21 cellular contexts compared by ENCODE assay signal in the genomic region with DNA sequence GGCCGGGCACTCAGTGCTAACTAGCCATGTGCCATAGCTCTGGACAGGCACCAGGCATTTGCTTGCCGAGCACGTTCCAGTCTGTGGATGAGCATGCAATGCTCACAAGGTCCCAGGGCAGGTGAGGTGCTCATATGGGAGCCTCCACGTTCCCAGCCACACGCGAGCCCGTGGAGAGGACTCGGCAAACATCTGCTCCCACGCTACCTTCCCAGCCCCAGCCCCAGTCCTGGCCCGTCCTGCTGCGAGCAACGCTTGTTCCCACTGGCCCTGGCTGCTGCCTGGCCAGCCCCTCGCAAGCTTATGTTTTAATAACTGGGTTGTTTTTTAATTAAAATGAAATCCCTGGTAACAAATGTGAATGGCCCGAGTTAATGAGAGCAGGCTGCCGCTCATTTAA.
"Had no signal": no experiment of that assay in that cellular context is flagged by ENCODE, and none has a peak within 500 bp of the region (broad histone marks: within the 10 kb centered on the region; RNA-seq: fewer than 3 reads in every experiment).

No MANE protein-coding gene starts in this region.

- DNase-seq: activated CD4-positive, alpha-beta memory T cell treated with anti-CD3 and anti-CD28 coated beads, Interleukin-2, amount 10 ng/mL, durations not matched to agents 7 days and 5 days; activated CD4-positive, alpha-beta T cell treated with anti-CD3 and anti-CD28 coated beads, Interleukin-2, amount 10 ng/mL, durations not matched to agents 7 days and 5 days; activated CD4-positive, CD25-positive, alpha-beta regulatory T cell; activated CD8-positive, alpha-beta memory T cell treated with anti-CD3 and anti-CD28 coated beads, Interleukin-2, amount 50 U/mL, for 48 hours; activated gamma-delta T cell treated with Interleukin-2 at 50 U/mL for 16 hours; activated T-cell treated with anti-CD3 and anti-CD28 coated beads, Interleukin-2, amount 50 U/mL, for 4 hours; KG1; NCI-H1092; NCI-H1417; NCI-H1930; NCI-H2171; NCI-H226; NCI-H510A; NCI-H526 treated with DMSO at 0.1 percent for 48 hours; NCI-H82; T-helper 1 cell had no signal

- H3K4me3 Mint-ChIP-seq: activated CD4-positive, alpha-beta memory T cell treated with anti-CD3 and anti-CD28 coated beads, Interleukin-2, amount 10 ng/mL, durations not matched to agents 7 days and 5 days; activated CD4-positive, alpha-beta T cell treated with anti-CD3 and anti-CD28 coated beads, Interleukin-2, amount 10 ng/mL, durations not matched to agents 7 days and 5 days; activated naive CD4-positive, alpha-beta T cell treated with anti-CD3 and anti-CD28 coated beads, Interleukin-2, amount 50 U/mL, for 24 hours; activated T-cell treated with anti-CD3 and anti-CD28 coated beads, Interleukin-2, amount 50 U/mL, for 4 hours; IgD-negative memory B cell had no signal

- H3K27ac ChIP-seq: SK-N-MC, VCaP had no signal

- H3K36me3 Mint-ChIP-seq: activated naive CD4-positive, alpha-beta T cell treated with anti-CD3 and anti-CD28 coated beads, Interleukin-2, amount 50 U/mL, for 24 hours; IgD-negative memory B cell had no signal

- H3K27me3 Mint-ChIP-seq: activated CD4-positive, alpha-beta memory T cell treated with anti-CD3 and anti-CD28 coated beads, Interleukin-2, amount 10 ng/mL, durations not matched to agents 7 days and 5 days; activated CD4-positive, alpha-beta T cell treated with anti-CD3 and anti-CD28 coated beads, Interleukin-2, amount 10 ng/mL, durations not matched to agents 7 days and 5 days; activated naive CD4-positive, alpha-beta T cell treated with anti-CD3 and anti-CD28 coated beads, Interleukin-2, amount 50 U/mL, for 24 hours; IgD-negative memory B cell had no signal

- ATAC-seq: activated T-cell treated with anti-CD3 and anti-CD28 coated beads, Interleukin-2, amount 50 U/mL, for 4 hours; Right ventricle myocardium inferior had no signal

- H3K4me1 Mint-ChIP-seq: activated naive CD4-positive, alpha-beta T cell treated with anti-CD3 and anti-CD28 coated beads, Interleukin-2, amount 50 U/mL, for 24 hours; IgD-negative memory B cell had no signal

- H3K4me3 ChIP-seq: SK-N-MC had no signal

- H3K27ac Mint-ChIP-seq: activated CD4-positive, alpha-beta memory T cell treated with anti-CD3 and anti-CD28 coated beads, Interleukin-2, amount 10 ng/mL, durations not matched to agents 7 days and 5 days; activated naive CD4-positive, alpha-beta T cell treated with anti-CD3 and anti-CD28 coated beads, Interleukin-2, amount 50 U/mL, for 24 hours; IgD-negative memory B cell had no signal

- H3K9me3 Mint-ChIP-seq: activated CD4-positive, alpha-beta memory T cell treated with anti-CD3 and anti-CD28 coated beads, Interleukin-2, amount 10 ng/mL, durations not matched to agents 7 days and 5 days; activated CD4-positive, alpha-beta T cell treated with anti-CD3 and anti-CD28 coated beads, Interleukin-2, amount 10 ng/mL, durations not matched to agents 7 days and 5 days; activated naive CD4-positive, alpha-beta T cell treated with anti-CD3 and anti-CD28 coated beads, Interleukin-2, amount 50 U/mL, for 24 hours; activated T-cell treated with anti-CD3 and anti-CD28 coated beads, Interleukin-2, amount 50 U/mL, for 4 hours; IgD-negative memory B cell had no signal
